Comparison of ENCODE assay signal across 9 cellular contexts in genomic region chr14:77306406-77307098, GRCh38. TPM values are rescaled to one million over a fixed set of nuclear protein-coding genes. Genes with fewer than 3 reads are reported as not detected.
DNase-seq lines count a peak whose midpoint lies in the region; ATAC-seq and TF ChIP-seq lines count a peak whose summit lies in the region.
"Had no signal": no experiment of that assay in that cellular context is flagged by ENCODE, and none has a peak within 500 bp of the region (broad histone marks: within the 10 kb centered on the region; RNA-seq: fewer than 3 reads in every experiment).

No MANE protein-coding gene starts in this region.

- H3K4me3 Mint-ChIP-seq in stimulated activated naive B cell treated with anti-CD40 and anti-IgM and Interleukin-4, amounts not matched to agents 10 μg/mL and 1 μg/mL and 100 μg/mL, for 72 hours = no peak overlapping the region

- H3K27me3 Mint-ChIP-seq in stimulated activated naive B cell treated with anti-CD40 and anti-IgM and Interleukin-4, amounts not matched to agents 10 μg/mL and 1 μg/mL and 100 μg/mL, for 72 hours = no peaks in the 10 kb centered on the region

- H3K9me3 Mint-ChIP-seq in stimulated activated naive B cell treated with anti-CD40 and anti-IgM and Interleukin-4, amounts not matched to agents 10 μg/mL and 1 μg/mL and 100 μg/mL, for 72 hours = no peaks in the 10 kb centered on the region

- H3K4me3 ChIP-seq in astrocyte of the spinal cord (ENCODE audit: low read depth, low read length) = no peak overlapping the region
- H3K4me3 ChIP-seq in MG63 = no peak overlapping the region

- peaks cover 8% of the 10 kb centered on the region for H3K36me3 ChIP-seq in MG63

- no peak for ATAC-seq in stimulated activated naive B cell treated with anti-CD40 and anti-IgM and Interleukin-4, amounts not matched to agents 10 μg/mL and 1 μg/mL and 100 μg/mL, for 72 hours (replicated peaks)
- ATAC-seq in HG03097 (IDR thresholded peaks at IDR 0.05; ENCODE audit: low FRiP score, unreplicated experiment) = no peak
- ATAC-seq in activated CD4-positive, CD25-positive, alpha-beta regulatory T cell treated with anti-CD3 and anti-CD28 coated beads, Interleukin-2, amount 50 U/mL, for 24 hours = no peak

- H3K27me3 ChIP-seq in MG63 = no peaks in the 10 kb centered on the region

- H3K9me3 ChIP-seq in MG63 = no peaks in the 10 kb centered on the region

- DNase-seq in LHCN-M2 (ENCODE audit: low read depth) (peak; percentile 29), astrocyte of the spinal cord (ENCODE audit: low read depth, low spot score) (peak; percentile 49), medulla oblongata (ENCODE audit: extremely low spot score) (peak; percentile 96), MG63 (no peak), DMS79 (lab: John Stamatoyannopoulos, UW) (no peak)
- DNase-seq in stimulated activated naive B cell treated with anti-CD40 and anti-IgM and Interleukin-4, amounts not matched to agents 10 μg/mL and 1 μg/mL and 100 μg/mL, for 72 hours = no peak
- DNase-seq: stimulated activated CD4-positive, alpha-beta T cell treated with anti-CD3 and anti-CD28 coated beads, Interleukin-4, amount 100 ng/mL, for 1 hour had no signal

- in situ Hi-C loops in astrocyte of the spinal cord (cut with HindIII; ENCODE audit: low sequenced_read_pairs) = no loop called here

- H3K36me3 Mint-ChIP-seq in stimulated activated naive B cell treated with anti-CD40 and anti-IgM and Interleukin-4, amounts not matched to agents 10 μg/mL and 1 μg/mL and 100 μg/mL, for 72 hours = peaks cover 14 to 40% of the 10 kb centered on the region in 2 donors

- peak overlapping the region; percentile 67 for H3K27ac Mint-ChIP-seq in stimulated activated naive B cell treated with anti-CD40 and anti-IgM and Interleukin-4, amounts not matched to agents 10 μg/mL and 1 μg/mL and 100 μg/mL, for 72 hours

- peaks cover 8 to 23% of the 10 kb centered on the region in 2 donors for H3K4me1 Mint-ChIP-seq in stimulated activated naive B cell treated with anti-CD40 and anti-IgM and Interleukin-4, amounts not matched to agents 10 μg/mL and 1 μg/mL and 100 μg/mL, for 72 hours

- TF ChIP-seq CTCF in astrocyte of the spinal cord (IDR thresholded peaks at IDR 0.05; ENCODE audit: low read depth, low read length) = no peak

RNA-seq across cellular contexts. Expression of gene POMT2, which starts 14.1 kb away (rescaled TPM):
- total RNA-seq in LHCN-M2 (2014; rRNA removed) = 12.2 and 15.0 TPM in 2 replicates
- polyA plus RNA-seq in LHCN-M2 (2012) = 16.3 TPM
- 11.5 and 43.4 TPM in 2 replicates for total RNA-seq in MG63 (2014; rRNA removed; shearing (Covaris generic); ENCODE audit: low replicate concordance)

RNA-seq across cellular contexts. Expression of gene GSTZ1, which starts 14.3 kb away (rescaled TPM):
- 25.8 and 27.7 TPM in 2 replicates for total RNA-seq in LHCN-M2 (2014; rRNA removed)
- 24.1 TPM for polyA plus RNA-seq in LHCN-M2 (2012)
- 27.4 and 33.2 TPM in 2 replicates for total RNA-seq in MG63 (2014; rRNA removed; shearing (Covaris generic); ENCODE audit: low replicate concordance)

RNA-seq across cellular contexts. Expression of gene NGB, which starts 35.5 kb away (rescaled TPM):
- not detected in 2 replicates for total RNA-seq in LHCN-M2 (2014; rRNA removed)
- polyA plus RNA-seq in LHCN-M2 (2012) = not detected
- not detected in 2 replicates for total RNA-seq in MG63 (2014; rRNA removed; shearing (Covaris generic); ENCODE audit: low replicate concordance)

Comparison
In these comparisons a context has a peak if more than half of its experiments do, and no peak if none do; other contexts are left out.
1. DNase-seq: peak in LHCN-M2 (single experiment), astrocyte of the spinal cord (single experiment) and medulla oblongata (single experiment); none in stimulated activated naive B cell treated with anti-CD40 and anti-IgM and Interleukin-4, amounts not matched to agents 10 μg/mL and 1 μg/mL and 100 μg/mL, for 72 hours (single experiment), MG63 (single experiment) and DMS79 (single experiment).